In the genomic region with DNA sequence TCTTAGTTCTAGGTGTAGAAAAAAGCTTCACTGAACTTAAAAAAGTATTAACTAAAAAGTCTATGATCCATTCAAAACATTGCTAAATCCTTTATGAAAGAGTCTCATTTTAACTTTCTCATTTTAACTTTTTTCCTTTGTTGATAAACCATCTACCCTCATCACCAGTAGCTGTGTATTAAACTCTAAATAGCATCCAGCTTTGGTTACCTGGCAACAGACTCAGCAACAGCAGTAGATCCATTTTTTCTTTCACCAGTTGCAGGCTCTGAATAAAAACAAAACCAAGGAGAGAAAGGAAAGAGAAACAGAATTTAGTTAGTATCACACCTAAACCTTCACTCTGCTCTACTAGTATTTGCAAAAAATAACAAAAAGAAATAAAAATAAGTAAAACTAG, we compare ENCODE assay signal across 8 cellular contexts. TPM values are rescaled to one million over a fixed set of nuclear protein-coding genes. Genes with fewer than 3 reads are reported as not detected.
A peak's percentile ranks its signal among the peaks of the same experiment; 100 is the strongest.
DNase-seq lines count a peak whose midpoint lies in the region; ATAC-seq and TF ChIP-seq lines count a peak whose summit lies in the region.

No MANE protein-coding gene starts in this region.

- no peaks in the 10 kb centered on the region for H3K9me3 Mint-ChIP-seq in activated CD4-positive, alpha-beta T cell treated with anti-CD3 and anti-CD28 coated beads, Interleukin-2, amount 10 ng/mL, durations not matched to agents 24 days and 14 days

- TF ChIP-seq CTCF in RWPE2 (IDR thresholded peaks at IDR 0.05; ENCODE audit: poor library complexity, severe bottlenecking) = no peak
- TF ChIP-seq CTCF in fibroblast of lung (conservative IDR thresholded peaks at IDR 0.05 in 1 of 2, IDR thresholded peaks at IDR 0.05 in 1 of 2; ENCODE audit: low read depth in 1 of 2, low read length in 2 of 2) = no peak

- no peak overlapping the region for H3K4me2 ChIP-seq in fibroblast of lung (ENCODE audit: extremely low read depth, insufficient read depth, low read length)

- ATAC-seq in RWPE2 (ENCODE audit: low read depth) (no peak), GM21526 (IDR thresholded peaks at IDR 0.05; ENCODE audit: low FRiP score, unreplicated experiment) (no peak)

- H4K20me1 ChIP-seq in fibroblast of lung (ENCODE audit: control insufficient read depth, extremely low read depth, insufficient read depth, low read length) = no peaks in the 10 kb centered on the region

- H3K27ac Mint-ChIP-seq in activated CD4-positive, alpha-beta T cell treated with anti-CD3 and anti-CD28 coated beads, Interleukin-2, amount 10 ng/mL, durations not matched to agents 24 days and 14 days = peak overlapping the region; percentile 90

- H3K36me3 Mint-ChIP-seq in activated CD4-positive, alpha-beta T cell treated with anti-CD3 and anti-CD28 coated beads, Interleukin-2, amount 10 ng/mL, durations not matched to agents 24 days and 14 days (ENCODE audit: low read depth) = peaks cover 12% of the 10 kb centered on the region

- H3K9me3 ChIP-seq in RWPE2 (ENCODE audit: severe bottlenecking) = no peaks in the 10 kb centered on the region
- H3K9me3 ChIP-seq in fibroblast of lung (ENCODE audit: control insufficient read depth, insufficient read depth, low read depth, low read length) = no peaks in the 10 kb centered on the region
- H3K9me3 ChIP-seq in stomach smooth muscle (ENCODE audit: control insufficient read depth in 2 of 2, low read length in 2 of 2) = no peaks in the 10 kb centered on the region

- H2AFZ ChIP-seq in fibroblast of lung (ENCODE audit: low read length) = no peak overlapping the region

- H3K4me3 Mint-ChIP-seq in activated CD4-positive, alpha-beta T cell treated with anti-CD3 and anti-CD28 coated beads, Interleukin-2, amount 10 ng/mL, durations not matched to agents 24 days and 14 days = no peak overlapping the region

- H3K79me2 ChIP-seq in fibroblast of lung (ENCODE audit: control insufficient read depth, insufficient read depth, low read length) = no peaks in the 10 kb centered on the region

- intact Hi-C loops in activated CD4-positive, alpha-beta T cell treated with anti-CD3 and anti-CD28 coated beads, Interleukin-2, amount 10 ng/mL, durations not matched to agents 24 days and 14 days (cut with micrococcal nuclease) = loop anchor here (1.0 kb wide), 1 partner anchor 69 kb away; no protein-coding TSS in a partner anchor

- H3K9ac ChIP-seq in fibroblast of lung (ENCODE audit: insufficient read depth, low read length) (no peak overlapping the region), stomach smooth muscle (ENCODE audit: low read length in 2 of 2) (no peak overlapping the region)

- DNase-seq in activated CD4-positive, alpha-beta T cell treated with anti-CD3 and anti-CD28 coated beads, Interleukin-2, amount 10 ng/mL, durations not matched to agents 24 days and 14 days = peak; percentile 76
- DNase-seq in activated CD4-positive, alpha-beta T cell treated with anti-CD3 and anti-CD28 coated beads for 1 hour = no peak
- DNase-seq in RWPE2 (ENCODE audit: low spot score) = no peak
- peak; percentile 42 to 55 for DNase-seq in fibroblast of lung (ENCODE audit: low read depth in 2 of 2)
- DNase-seq in NCI-H774 (lab: John Stamatoyannopoulos, UW) = no peak
- no peak for DNase-seq in stimulated activated CD4-positive, alpha-beta T cell treated with anti-CD3 and anti-CD28 coated beads, Interleukin-1b, Interleukin-23, amount 100 ng/mL, for 48 hours

- H3K27ac ChIP-seq in RWPE2 (ENCODE audit: poor library complexity, severe bottlenecking) (peak overlapping the region; percentile 44), fibroblast of lung (ENCODE audit: insufficient read depth, low read length) (peak overlapping the region; percentile 56), stomach smooth muscle (ENCODE audit: low read length) (peak overlapping the region; percentile 53)

- H3K4me1 Mint-ChIP-seq in activated CD4-positive, alpha-beta T cell treated with anti-CD3 and anti-CD28 coated beads, Interleukin-2, amount 10 ng/mL, durations not matched to agents 24 days and 14 days = peaks cover 7% of the 10 kb centered on the region

- no peaks in the 10 kb centered on the region for H3K27me3 Mint-ChIP-seq in activated CD4-positive, alpha-beta T cell treated with anti-CD3 and anti-CD28 coated beads, Interleukin-2, amount 10 ng/mL, durations not matched to agents 24 days and 14 days

- H3K4me1 ChIP-seq in RWPE2 (ENCODE audit: insufficient read depth, poor library complexity, severe bottlenecking) (peaks cover 10% of the 10 kb centered on the region), fibroblast of lung (ENCODE audit: control insufficient read depth, extremely low read depth, insufficient read depth, low read length) (peaks cover 3% of the 10 kb centered on the region), stomach smooth muscle (ENCODE audit: control insufficient read depth, insufficient read depth, low read length) (no peaks in the 10 kb centered on the region)

- H3K27me3 ChIP-seq in RWPE2 (ENCODE audit: insufficient read depth, poor library complexity, severe bottlenecking) (no peaks in the 10 kb centered on the region), fibroblast of lung (ENCODE audit: control insufficient read depth, insufficient read depth, low read length) (no peaks in the 10 kb centered on the region), stomach smooth muscle (ENCODE audit: control insufficient read depth in 1 of 2, insufficient read depth in 2 of 2, low read length in 2 of 2) (no peaks in the 10 kb centered on the region)

- peaks cover 68% of the 10 kb centered on the region for H3K36me3 ChIP-seq in RWPE2 (ENCODE audit: low read depth)
- peaks cover 3% of the 10 kb centered on the region for H3K36me3 ChIP-seq in fibroblast of lung (ENCODE audit: control insufficient read depth, insufficient read depth, low read length)
- H3K36me3 ChIP-seq in stomach smooth muscle (ENCODE audit: control insufficient read depth in 2 of 2, insufficient read depth in 2 of 2, low read length in 2 of 2) = peaks cover 8 to 23% of the 10 kb centered on the region in 2 donors

- H3K4me3 ChIP-seq in RWPE2 (ENCODE audit: severe bottlenecking) (no peak overlapping the region), fibroblast of lung (replicated peaks in 1 of 4; ENCODE audit: control extremely low read depth in 1 of 4, insufficient read depth in 1 of 4, low read depth in 3 of 4, low read length in 4 of 4) (peak overlapping the region in 1 of 4 experiments; percentile 2), stomach smooth muscle (ENCODE audit: low read length in 2 of 2) (no peak overlapping the region)

RNA-seq across cellular contexts. Expression of a gene that starts 51.6 kb away (rescaled TPM):
- total RNA-seq in activated CD4-positive, alpha-beta T cell treated with anti-CD3 and anti-CD28 coated beads, Interleukin-2, amount 10 ng/mL, durations not matched to agents 24 days and 14 days = 38.7 and 40.0 TPM in 2 replicates
- 79.9 and 132 TPM in 2 replicates for total RNA-seq in fibroblast of lung
- polyA plus RNA-seq in fibroblast of lung = 38.8 and 39.8 TPM in 2 replicates
- 26.1 and 26.6 TPM in 2 replicates for polyA plus RNA-seq in fibroblast of lung (2012)
- 52.3 and 109 TPM in 2 replicates for polyA minus RNA-seq in fibroblast of lung (ENCODE audit: low replicate concordance)

Comparison
In these comparisons a context has a peak if more than half of its experiments do, and no peak if none do; other contexts are left out.
1. DNase-seq: peak in activated CD4-positive, alpha-beta T cell treated with anti-CD3 and anti-CD28 coated beads, Interleukin-2, amount 10 ng/mL, durations not matched to agents 24 days and 14 days (single experiment) and fibroblast of lung (2 of 2); none in activated CD4-positive, alpha-beta T cell treated with anti-CD3 and anti-CD28 coated beads for 1 hour (single experiment), RWPE2 (single experiment), NCI-H774 (single experiment) and stimulated activated CD4-positive, alpha-beta T cell treated with anti-CD3 and anti-CD28 coated beads, Interleukin-1b, Interleukin-23, amount 100 ng/mL, for 48 hours (single experiment).
2. Peak in every context shown above with its lines, with median percentiles within 50 percentile points of each other: H3K27ac ChIP-seq.